29 cellular contexts compared by ENCODE assay signal in genomic region chr3:157637866-157638265, GRCh38.
"Had no signal": no experiment of that assay in that cellular context is flagged by ENCODE, and none has a peak within 500 bp of the region (broad histone marks: within the 10 kb centered on the region; RNA-seq: fewer than 3 reads in every experiment).

No MANE protein-coding gene starts in this region.

- DNase-seq: naive thymus-derived CD8-positive, alpha-beta T cell; nephron progenitor cell; nucleus accumbens; pancreas; retina; spleen; stimulated activated CD4-positive, alpha-beta T cell treated with anti-CD3 and anti-CD28 coated beads, Interleukin-12 subunit alpha, Interleukin-12 subunit beta, amount 100 ng/mL, for 4 hours; stimulated activated CD4-positive, alpha-beta T cell treated with anti-CD3 and anti-CD28 coated beads, Interleukin-1b, Interleukin-23, amount 100 ng/mL, for 48 hours; stimulated activated CD4-positive, alpha-beta T cell treated with anti-CD3 and anti-CD28 coated beads, Interleukin-4, amount 100 ng/mL, for 1 hour; stimulated activated CD4-positive, alpha-beta T cell treated with anti-CD3 and anti-CD28 coated beads, Interleukin-4, amount 100 ng/mL, for 4 hours; stimulated activated CD8-positive, alpha-beta memory T cell treated with anti-CD3 and anti-CD28 coated beads, Interleukin-4, amount 100 ng/mL, for 48 hours; stimulated activated naive CD4-positive, alpha-beta T cell; stimulated activated naive CD8-positive, alpha-beta T cell treated with anti-CD3 and anti-CD28 coated beads, Interleukin-15, amount 100 ng/mL, for 72 hours; stimulated activated naive CD8-positive, alpha-beta T cell treated with anti-CD3 and anti-CD28 coated beads, Interleukin-15, Interleukin-2, amounts not matched to agents 100 U/mL and 50 U/mL, for 24 hours; substantia nigra; testis; tibial artery; transverse colon; upper lobe of right lung; uterus had no signal

- FAIRE-seq: pancreas had no signal

- H3K27ac ChIP-seq: neutrophil, pancreas, prostate gland, right atrium auricular region, skin epidermis, spleen, suprapubic skin, testis, tibial artery, transverse colon, upper lobe of right lung, uterus had no signal

- H3K9me3 ChIP-seq: neutrophil, pancreas, prostate gland, testis, uterus had no signal

- H3K4me2 ChIP-seq: smooth muscle cell had no signal

- H3K4me3 ChIP-seq: pancreas, prostate gland, right atrium auricular region, skin epidermis, smooth muscle cell, spleen, suprapubic skin, testis, tibial artery, transverse colon, upper lobe of right lung, uterus had no signal

- ATAC-seq: naive thymus-derived CD8-positive, alpha-beta T cell; natural killer cell treated with Interleukin-12 subunit alpha and Interleukin-12 subunit beta and Interleukin-15 and Interleukin-18, amount 100 ng/mL, for 72 hours; pancreas; sciatic nerve; stimulated activated memory B cell treated with anti-CD40 and anti-IgM and Interleukin-4, amounts not matched to agents 10 μg/mL and 1 μg/mL and 100 μg/mL, for 72 hours; stimulated activated naive CD8-positive, alpha-beta T cell treated with anti-CD3 and anti-CD28 coated beads, Interleukin-15, amount 100 ng/mL, for 72 hours; stimulated activated naive CD8-positive, alpha-beta T cell treated with anti-CD3 and anti-CD28 coated beads, Interleukin-15, Interleukin-2, amounts not matched to agents 100 U/mL and 50 U/mL, for 24 hours; upper lobe of right lung had no signal

- H3K4me1 ChIP-seq: pancreas, prostate gland, right atrium auricular region, spleen, suprapubic skin, testis, transverse colon, upper lobe of right lung, uterus had no signal

- H3K36me3 ChIP-seq: neutrophil, pancreas, prostate gland, right atrium auricular region, spleen, suprapubic skin, tibial artery, transverse colon, upper lobe of right lung, uterus had no signal

- H3K27me3 ChIP-seq: neutrophil, right atrium auricular region, suprapubic skin, testis, tibial artery, transverse colon, upper lobe of right lung, uterus had no signal
